ENCODE assay signal across 13 cellular contexts in the genomic region with DNA sequence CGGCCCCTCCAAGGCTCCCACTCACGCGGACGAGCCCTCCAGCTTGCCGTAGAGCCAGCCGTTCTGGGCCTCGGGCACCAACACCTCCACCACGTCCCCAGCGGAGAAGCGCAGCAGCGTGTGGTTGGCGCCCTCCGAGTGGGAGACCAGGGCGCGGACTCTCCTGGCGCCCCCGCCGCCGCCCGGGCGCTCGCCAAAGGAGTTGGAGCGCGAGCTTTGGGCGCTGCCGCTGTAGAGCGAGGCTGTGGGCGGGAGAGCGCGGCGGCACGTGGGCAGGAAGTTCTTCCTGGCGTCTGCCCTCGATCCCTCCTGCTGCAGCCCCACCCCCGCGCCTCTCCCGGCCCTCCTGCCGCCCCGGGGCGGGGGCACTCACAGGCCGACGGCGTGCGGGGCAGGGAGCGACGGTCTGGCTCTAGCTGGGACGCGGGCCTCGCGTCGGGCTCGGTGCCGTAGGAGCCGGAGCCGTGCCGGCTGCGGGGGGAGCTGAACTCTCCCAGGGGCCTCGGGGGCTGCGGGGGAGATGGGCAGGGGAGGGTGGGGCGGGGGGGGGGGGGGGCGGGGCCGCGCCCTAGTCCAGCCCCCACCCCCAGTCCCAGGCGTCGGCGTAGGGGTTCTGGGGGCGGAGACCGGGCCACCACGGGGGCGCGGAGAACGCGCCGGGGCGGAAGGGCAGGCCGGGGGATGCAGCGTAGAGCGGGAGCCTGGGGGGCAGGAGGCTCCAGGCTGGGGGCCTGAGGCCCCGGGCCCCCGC. TPM values are rescaled to one million over a fixed set of nuclear protein-coding genes. Genes with fewer than 3 reads are reported as not detected.
DNase-seq lines count a peak whose midpoint lies in the region; ATAC-seq, FAIRE-seq and TF ChIP-seq lines count a peak whose summit lies in the region.
"Had no signal": no experiment of that assay in that cellular context is flagged by ENCODE, and none has a peak within 500 bp of the region (broad histone marks: within the 10 kb centered on the region; RNA-seq: fewer than 3 reads in every experiment).

No MANE protein-coding gene starts in this region.

- H3K36me3 ChIP-seq in astrocyte (ENCODE audit: insufficient read depth, low read length) (no peaks in the 10 kb centered on the region), gastroesophageal sphincter (peaks cover 0 to 37% of the 10 kb centered on the region in 2 donors)

- no peak for TF ChIP-seq CTCF in astrocyte (IDR thresholded peaks at IDR 0.05; ENCODE audit: insufficient read depth, low read depth, low read length)
- TF ChIP-seq CTCF in gastroesophageal sphincter (IDR thresholded peaks at IDR 0.05): no peak

- H3K27ac ChIP-seq in astrocyte (ENCODE audit: low read depth, low read length) (no peak overlapping the region), gastroesophageal sphincter (no peak overlapping the region)

- DNase-seq in Daoy (ENCODE audit: low read depth) (peak; percentile 77), astrocyte (ENCODE audit: low read depth) (no peak), sciatic nerve (ENCODE audit: low spot score) (no peak), NK-92 (lab: John Stamatoyannopoulos, UW; ENCODE audit: unreplicated experiment) (no peak), NCI-H1092 (lab: John Stamatoyannopoulos, UW) (no peak), SKM-1 treated with dmso at 0.1 percent for 144 hours (lab: John Stamatoyannopoulos, UW; ENCODE audit: unreplicated experiment) (no peak)
- DNase-seq in activated T-cell treated with anti-CD3 and anti-CD28 coated beads, Interleukin-2, amount 50 U/mL, for 24 hours: no peak
- DNase-seq: activated T-cell treated with anti-CD3 and anti-CD28 coated beads for 4 hours; CD8-positive, alpha-beta memory T cell; erythroblast; HFFc6; NCI-H345 had no signal

- H2AFZ ChIP-seq in astrocyte (ENCODE audit: low read depth, low read length): peak overlapping the region; percentile 47

- peaks cover 6% of the 10 kb centered on the region for H3K36me3 Mint-ChIP-seq in astrocyte (ENCODE audit: low read depth, unreplicated experiment)
- peaks cover 2% of the 10 kb centered on the region for H3K36me3 Mint-ChIP-seq in activated T-cell treated with anti-CD3 and anti-CD28 coated beads, Interleukin-2, amount 50 U/mL, for 24 hours (ENCODE audit: low read depth)

- peak overlapping the region; percentile 59 for H3K4me2 ChIP-seq in astrocyte (ENCODE audit: low read length)

- H3K27ac Mint-ChIP-seq in astrocyte (ENCODE audit: unreplicated experiment): no peak overlapping the region
- H3K27ac Mint-ChIP-seq in activated T-cell treated with anti-CD3 and anti-CD28 coated beads, Interleukin-2, amount 50 U/mL, for 24 hours: no peak overlapping the region
- H3K27ac Mint-ChIP-seq: HFFc6 had no signal

- H3K4me3 ChIP-seq in astrocyte (ENCODE audit: insufficient read depth, low read depth, low read length) (no peak overlapping the region), gastroesophageal sphincter (peak overlapping the region in 1 of 2 donors; percentile 33)

- no peak for TF ChIP-seq POLR2A in gastroesophageal sphincter (IDR thresholded peaks at IDR 0.05)

- H3K4me1 Mint-ChIP-seq in astrocyte (ENCODE audit: low read depth, unreplicated experiment): no peaks in the 10 kb centered on the region
- no peaks in the 10 kb centered on the region for H3K4me1 Mint-ChIP-seq in activated T-cell treated with anti-CD3 and anti-CD28 coated beads, Interleukin-2, amount 50 U/mL, for 24 hours (ENCODE audit: low read depth)

- no peaks in the 10 kb centered on the region for H3K9me3 Mint-ChIP-seq in astrocyte (ENCODE audit: unreplicated experiment)
- no peaks in the 10 kb centered on the region for H3K9me3 Mint-ChIP-seq in activated T-cell treated with anti-CD3 and anti-CD28 coated beads, Interleukin-2, amount 50 U/mL, for 24 hours
- H3K9me3 Mint-ChIP-seq: CD8-positive, alpha-beta memory T cell; HFFc6 had no signal

- H3K4me3 Mint-ChIP-seq in astrocyte (ENCODE audit: unreplicated experiment): no peak overlapping the region
- H3K4me3 Mint-ChIP-seq in activated T-cell treated with anti-CD3 and anti-CD28 coated beads, Interleukin-2, amount 50 U/mL, for 24 hours: no peak overlapping the region
- H3K4me3 Mint-ChIP-seq: CD8-positive, alpha-beta memory T cell; HFFc6 had no signal

- H3K9me3 ChIP-seq in astrocyte (ENCODE audit: insufficient read depth, low read depth, low read length) (no peaks in the 10 kb centered on the region), gastroesophageal sphincter (no peaks in the 10 kb centered on the region)

- H3K27me3 Mint-ChIP-seq in astrocyte (ENCODE audit: low read depth, unreplicated experiment): peaks cover 7% of the 10 kb centered on the region
- H3K27me3 Mint-ChIP-seq in activated T-cell treated with anti-CD3 and anti-CD28 coated beads, Interleukin-2, amount 50 U/mL, for 24 hours: peaks cover 21% of the 10 kb centered on the region

- ATAC-seq in gastroesophageal sphincter (peak; percentile 29), sciatic nerve (peak; percentile 16)

- no peak overlapping the region for H3K9ac ChIP-seq in astrocyte (ENCODE audit: low read length)

- FAIRE-seq in astrocyte (lab: Jason Lieb, UNC): no peak

- H3K4me1 ChIP-seq in astrocyte (ENCODE audit: insufficient read depth, low read length) (no peaks in the 10 kb centered on the region), gastroesophageal sphincter (peaks cover 0 to 16% (median 7%) of the 10 kb centered on the region in 3 donors)

- no peaks in the 10 kb centered on the region for H4K20me1 ChIP-seq in astrocyte (ENCODE audit: insufficient read depth, low read length)

- no peak for TF ChIP-seq EP300 in gastroesophageal sphincter (IDR thresholded peaks at IDR 0.05)

- no peaks in the 10 kb centered on the region for H3K79me2 ChIP-seq in astrocyte (ENCODE audit: insufficient read depth, low read length)

- H3K27me3 ChIP-seq in astrocyte (ENCODE audit: insufficient read depth, low read length) (no peaks in the 10 kb centered on the region), gastroesophageal sphincter (peaks cover 41% of the 10 kb centered on the region)

- no CpG with 5 or more reads among the region's 80 CpGs for WGBS in gastroesophageal sphincter (ENCODE audit: low coverage in 1 of 2), 2 donors

- intact Hi-C loops in sciatic nerve (cut with DNase I): no loop called here

RNA-seq across cellular contexts. Expression of a gene that starts 4.9 kb away (rescaled TPM):
- total RNA-seq in Daoy (2014; rRNA removed; shearing (Covaris generic)): not detected in 2 replicates
- total RNA-seq in astrocyte (not detected in 2 replicates), gastroesophageal sphincter (not detected), sciatic nerve (1.7 TPM)
- total RNA-seq: HFFc6 had no signal

RNA-seq across cellular contexts. Expression of a gene that starts 21.6 kb away (rescaled TPM):
- 16.2 and 16.8 TPM in 2 replicates for total RNA-seq in Daoy (2014; rRNA removed; shearing (Covaris generic))
- total RNA-seq in astrocyte (0.54 and 0.94 TPM in 2 replicates), gastroesophageal sphincter (under 1 TPM in 1 of 4 donors, not detected in 3; 0.58 TPM), sciatic nerve (1.6 TPM)

RNA-seq across cellular contexts. Expression of a gene that starts 31.7 kb away (rescaled TPM):
- total RNA-seq in Daoy (2014; rRNA removed; shearing (Covaris generic)): 19.4 and 28.8 TPM in 2 replicates
- total RNA-seq in astrocyte (20.7 and 22.9 TPM in 2 replicates), gastroesophageal sphincter (10 to 100 TPM; 20.3 to 35.3 (median 25.7) TPM), sciatic nerve (28.7 TPM)
